Comparison of ENCODE assay signal across 2 cellular contexts in the genomic region with DNA sequence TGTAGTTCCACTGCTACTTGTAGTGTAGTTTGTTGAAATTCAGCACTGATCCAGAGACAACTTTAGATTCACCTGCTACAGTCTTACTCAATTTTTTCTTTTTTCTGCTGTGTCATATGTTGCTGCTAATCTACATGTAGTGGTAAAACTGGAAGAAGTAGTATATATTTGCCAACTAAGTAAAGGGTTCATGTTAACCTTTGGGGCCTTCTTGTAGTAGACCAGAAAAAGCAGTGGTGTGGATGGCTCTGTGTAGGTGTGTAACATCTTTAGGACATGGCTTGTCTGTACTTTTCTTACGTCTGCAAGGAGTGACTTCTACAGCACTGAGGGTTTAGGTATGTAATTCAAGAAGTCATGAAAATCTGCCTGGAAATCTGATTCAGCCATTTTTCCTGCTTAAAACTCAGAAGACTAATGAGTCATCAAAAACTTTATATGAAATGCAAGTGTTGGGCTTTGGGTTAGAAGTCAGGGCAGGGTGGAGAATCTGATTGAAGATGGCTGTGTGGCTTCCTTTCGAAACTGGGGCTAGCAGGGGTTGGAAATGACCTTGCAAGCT.
TF ChIP-seq lines count a peak whose summit lies in the region.

No MANE protein-coding gene starts in this region.

TF ChIP-seq in endothelial cell of umbilical vein, 7 proteins besides CTCF, POLR2A, EP300 and RAD21 (continued from another document):
- peak; percentile 68 for TF ChIP-seq FOS (IDR thresholded peaks at IDR 0.05; ENCODE audit: borderline replicate concordance, insufficient read depth, low read length)
- TF ChIP-seq MYC (IDR thresholded peaks at IDR 0.05; ENCODE audit: low read depth, low read length), result no peak
- TF ChIP-seq POLR2AphosphoS5 (IDR thresholded peaks at IDR 0.05; ENCODE audit: insufficient read depth, low read depth, low read length), result no peak
- TF ChIP-seq JUN (IDR thresholded peaks at IDR 0.05; ENCODE audit: borderline replicate concordance, insufficient read depth, insufficient read length, low read depth), result peak; percentile 9
- TF ChIP-seq, protein P1, sequence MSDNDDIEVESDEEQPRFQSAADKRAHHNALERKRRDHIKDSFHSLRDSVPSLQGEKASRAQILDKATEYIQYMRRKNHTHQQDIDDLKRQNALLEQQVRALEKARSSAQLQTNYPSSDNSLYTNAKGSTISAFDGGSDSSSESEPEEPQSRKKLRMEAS (IDR thresholded peaks at IDR 0.05; ENCODE audit: insufficient read depth, insufficient read length), result no peak
- no peak for TF ChIP-seq GATA2 (IDR thresholded peaks at IDR 0.05; ENCODE audit: insufficient read depth, insufficient read length, low read depth, low read length)

TF ChIP-seq in neural cell, 6 proteins besides CTCF, POLR2A, EP300 and RAD21 (continued from another document):
- TF ChIP-seq SMC3 (conservative IDR thresholded peaks at IDR 0.05; ENCODE audit: poor library complexity), result peak; percentile 6
